In the genomic region with DNA sequence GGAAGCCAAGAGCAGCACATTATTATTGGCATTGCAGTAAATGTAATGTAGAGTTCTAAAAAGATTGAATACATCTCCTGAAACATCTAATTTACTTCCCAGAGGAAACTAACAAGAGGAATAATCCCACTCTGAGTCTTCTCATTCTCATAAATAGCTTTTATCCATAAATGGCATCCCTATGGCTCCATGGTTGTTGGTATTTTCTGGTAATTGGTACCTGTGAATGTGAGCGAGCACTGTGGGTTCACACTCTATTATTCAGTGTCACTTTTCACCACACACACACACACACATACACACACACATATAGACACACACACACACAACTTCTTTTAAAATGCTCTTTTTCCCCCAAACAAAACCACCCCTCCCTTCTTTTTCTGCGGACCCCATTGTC, we compare ENCODE assay signal across 18 cellular contexts.
"Had no signal": no experiment of that assay in that cellular context is flagged by ENCODE, and none has a peak within 500 bp of the region (broad histone marks: within the 10 kb centered on the region; RNA-seq: fewer than 3 reads in every experiment).

No MANE protein-coding gene starts in this region.

- H3K27ac ChIP-seq: coronary artery, dorsolateral prefrontal cortex, esophagus muscularis mucosa, foreskin keratinocyte, gastroesophageal sphincter, heart right ventricle, left lung, lower lobe of right lung had no signal

- H3K27ac Mint-ChIP-seq: mesothelial cell of epicardium, naive B cell had no signal

- H3K9me3 ChIP-seq: esophagus muscularis mucosa, gastroesophageal sphincter, heart right ventricle, left lung, lower lobe of right lung, mucosa of descending colon had no signal

- H3K4me3 Mint-ChIP-seq: mesothelial cell of epicardium, naive B cell had no signal

- H3K36me3 ChIP-seq: esophagus muscularis mucosa, gastroesophageal sphincter, heart right ventricle, left lung, lower lobe of right lung had no signal

- H3K9me3 Mint-ChIP-seq: mesothelial cell of epicardium had no signal

- H3K27me3 ChIP-seq: dorsolateral prefrontal cortex, esophagus muscularis mucosa, foreskin keratinocyte, gastroesophageal sphincter, heart right ventricle had no signal

- H3K4me1 ChIP-seq: foreskin keratinocyte, lower lobe of right lung had no signal

- DNase-seq: dermis blood vessel endothelial cell; dorsolateral prefrontal cortex; effector CD4-positive, alpha-beta T cell; effector memory CD4-positive, alpha-beta T cell; foreskin keratinocyte; heart right ventricle; hippocampal formation; left cardiac atrium; left lung; left ventricle myocardium superior; lower lobe of right lung; mesenchymal stem cell; mucosa of descending colon; naive B cell had no signal

- H3K36me3 Mint-ChIP-seq: mesothelial cell of epicardium had no signal

- H3K4me3 ChIP-seq: coronary artery, dorsolateral prefrontal cortex, esophagus muscularis mucosa, gastroesophageal sphincter, heart right ventricle, left lung, lower lobe of right lung, mucosa of descending colon had no signal
